10 cellular contexts compared by ENCODE assay signal in the genomic region with DNA sequence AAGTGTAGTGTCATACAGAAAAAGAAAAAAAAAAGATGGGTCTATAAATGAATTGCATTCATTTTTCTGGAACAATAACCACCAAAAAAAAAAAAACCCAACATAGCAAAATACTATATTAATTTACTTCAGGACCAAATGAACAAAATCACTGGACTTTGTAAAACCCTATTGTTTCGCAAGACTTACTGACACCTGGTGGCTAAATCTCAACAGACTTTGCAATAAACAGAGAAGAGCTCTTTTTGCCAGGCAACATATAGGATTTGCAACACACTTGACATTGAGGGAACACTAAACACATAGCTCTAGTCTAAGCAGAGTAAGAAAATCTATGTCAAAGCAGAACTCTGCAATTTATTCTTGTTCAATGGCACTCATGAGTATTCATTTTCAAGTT.
A peak's percentile ranks its signal among the peaks of the same experiment; 100 is the strongest.
DNase-seq lines count a peak whose midpoint lies in the region; ATAC-seq and TF ChIP-seq lines count a peak whose summit lies in the region.
"Had no signal": no experiment of that assay in that cellular context is flagged by ENCODE, and none has a peak within 500 bp of the region (broad histone marks: within the 10 kb centered on the region; RNA-seq: fewer than 3 reads in every experiment).

No MANE protein-coding gene starts in this region.

- H3K9ac ChIP-seq in PC-3 (ENCODE audit: low read length) = no peak overlapping the region
- H3K9ac ChIP-seq: BLaER1 had no signal

- no peaks in the 10 kb centered on the region for H3F3A ChIP-seq in PC-3 (ENCODE audit: low read length, unreplicated experiment)

- no peak overlapping the region for H3K4me2 ChIP-seq in PC-3 (ENCODE audit: low read length)
- H3K4me2 ChIP-seq: BLaER1 had no signal

- H3K36me3 ChIP-seq in breast epithelium (no peaks in the 10 kb centered on the region), PC-3 (ENCODE audit: low read depth, low read length) (no peaks in the 10 kb centered on the region), transverse colon (no peaks in the 10 kb centered on the region), right atrium auricular region (no peaks in the 10 kb centered on the region)
- H3K36me3 ChIP-seq in CD8-positive, alpha-beta T cell (ENCODE audit: insufficient read depth, low read length) = no peaks in the 10 kb centered on the region
- H3K36me3 ChIP-seq: BLaER1 had no signal

- no peak for TF ChIP-seq POLR2A in breast epithelium (IDR thresholded peaks at IDR 0.05)
- no peak for TF ChIP-seq POLR2A in erythroblast (IDR thresholded peaks at IDR 0.05; ENCODE audit: low read length)
- no peak for TF ChIP-seq POLR2A in transverse colon (IDR thresholded peaks at IDR 0.05)

- H3K27ac ChIP-seq in breast epithelium (no peak overlapping the region), PC-3 (ENCODE audit: low read length) (no peak overlapping the region), transverse colon (no peak overlapping the region), right atrium auricular region (no peak overlapping the region)
- no peak overlapping the region for H3K27ac ChIP-seq in CD8-positive, alpha-beta T cell (ENCODE audit: low read depth, low read length)
- H3K27ac ChIP-seq: BLaER1 had no signal

- H3K27me3 Mint-ChIP-seq in MCF 10A (ENCODE audit: insufficient read depth, unreplicated experiment) = no peaks in the 10 kb centered on the region
- no peaks in the 10 kb centered on the region for H3K27me3 Mint-ChIP-seq in CD8-positive, alpha-beta T cell (ENCODE audit: low read depth)
- H3K27me3 Mint-ChIP-seq: activated naive CD8-positive, alpha-beta T cell had no signal

- no peaks in the 10 kb centered on the region for H4K20me1 ChIP-seq in PC-3 (ENCODE audit: low read length)
- H4K20me1 ChIP-seq: BLaER1 had no signal

- H3K27me3 ChIP-seq in breast epithelium = no peaks in the 10 kb centered on the region
- no peaks in the 10 kb centered on the region for H3K27me3 ChIP-seq in PC-3 (ENCODE audit: low read length)
- no peaks in the 10 kb centered on the region for H3K27me3 ChIP-seq in transverse colon
- H3K27me3 ChIP-seq in right atrium auricular region = no peaks in the 10 kb centered on the region
- H3K27me3 ChIP-seq in CD8-positive, alpha-beta T cell (ENCODE audit: insufficient read depth, low read length) = no peaks in the 10 kb centered on the region
- H3K27me3 ChIP-seq: BLaER1 had no signal

- H3K9me2 ChIP-seq in PC-3 (replicated peaks; ENCODE audit: low read length) = no peaks in the 10 kb centered on the region

- no peaks in the 10 kb centered on the region for H3K9me3 Mint-ChIP-seq in MCF 10A (ENCODE audit: unreplicated experiment)
- no peaks in the 10 kb centered on the region for H3K9me3 Mint-ChIP-seq in CD8-positive, alpha-beta T cell

- in situ Hi-C loops in transverse colon (cut with MboI; ENCODE audit: low pct_ligation_motif_present in 1 of 4, low pct_unique_long_range_greater_than_20kb in 1 of 4, low sequenced_read_pairs in 3 of 4) = no loop called here

- no peak overlapping the region for H2AFZ ChIP-seq in PC-3 (ENCODE audit: low read length)

- peak; percentile 29 for TF ChIP-seq CTCF in MCF 10A (IDR thresholded peaks at IDR 0.05; ENCODE audit: unreplicated experiment)
- TF ChIP-seq CTCF in breast epithelium (IDR thresholded peaks at IDR 0.05) = peak in 1 of 3 donors; percentile 31
- peak; percentile 54 for TF ChIP-seq CTCF in PC-3 (conservative IDR thresholded peaks at IDR 0.05; ENCODE audit: low read depth, low read length)
- TF ChIP-seq CTCF in transverse colon (IDR thresholded peaks at IDR 0.05) = peak in 4 of 5 experiments; percentile 25 to 32 (median 28)
- no peak for TF ChIP-seq CTCF in right atrium auricular region (IDR thresholded peaks at IDR 0.05)
- no peak for TF ChIP-seq CTCF in CD8-positive, alpha-beta T cell (IDR thresholded peaks at IDR 0.05)

- H3K9me3 ChIP-seq in breast epithelium = no peaks in the 10 kb centered on the region
- no peaks in the 10 kb centered on the region for H3K9me3 ChIP-seq in PC-3 (ENCODE audit: low read length)
- no peaks in the 10 kb centered on the region for H3K9me3 ChIP-seq in transverse colon
- no peaks in the 10 kb centered on the region for H3K9me3 ChIP-seq in right atrium auricular region
- H3K9me3 ChIP-seq in CD8-positive, alpha-beta T cell (ENCODE audit: low read length) = no peaks in the 10 kb centered on the region
- H3K9me3 ChIP-seq: BLaER1 had no signal

- no peak overlapping the region for H3K27ac Mint-ChIP-seq in MCF 10A (ENCODE audit: low read depth, unreplicated experiment)
- no peak overlapping the region for H3K27ac Mint-ChIP-seq in CD8-positive, alpha-beta T cell
- H3K27ac Mint-ChIP-seq: activated naive CD8-positive, alpha-beta T cell had no signal

- DNase-seq in MCF 10A (ENCODE audit: unreplicated experiment) = peak; percentile 42
- DNase-seq in breast epithelium (ENCODE audit: low spot score in 2 of 2) = no peak
- peak; percentile 35 for DNase-seq in PC-3
- DNase-seq in erythroblast (lab: John Stamatoyannopoulos, UW) = peak; percentile 1 to 17
- no peak for DNase-seq in transverse colon
- no peak for DNase-seq in right atrium auricular region (ENCODE audit: low spot score)
- DNase-seq in CD8-positive, alpha-beta T cell = no peak
- DNase-seq in activated gamma-delta T cell treated with Interleukin-2 at 50 U/mL for 16 hours = no peak

- no peaks in the 10 kb centered on the region for H3K79me2 ChIP-seq in PC-3 (ENCODE audit: low read length)

- 50 to 73% methylated on average over 1 of the region's 1 CpG for WGBS in transverse colon (ENCODE audit: low coverage in 1 of 2), 2 donors

- H3K4me3 Mint-ChIP-seq in MCF 10A (ENCODE audit: unreplicated experiment) = no peak overlapping the region
- H3K4me3 Mint-ChIP-seq in CD8-positive, alpha-beta T cell = no peak overlapping the region
- H3K4me3 Mint-ChIP-seq: activated naive CD8-positive, alpha-beta T cell had no signal

- intact Hi-C loops in MCF 10A (cut with micrococcal nuclease) = loop anchor here (1.0 to 10.0 kb wide), 3 partner anchors 568 to 1987 kb away; no protein-coding TSS in a partner anchor
- intact Hi-C loops in breast epithelium (cut with DNase I; ENCODE audit: low total_unique reads) = no loop called here
- intact Hi-C loops in PC-3 (cut with micrococcal nuclease) = loop anchor here (5.0 to 10.0 kb wide), 2 partner anchors 569 to 1988 kb away; no protein-coding TSS in a partner anchor
- intact Hi-C loops in transverse colon (cut with DNase I; ENCODE audit: low total_unique reads) = no loop called here
- intact Hi-C loops in CD8-positive, alpha-beta T cell (cut with DNase I, micrococcal nuclease) = loop anchor here (10.0 kb wide), 2 partner anchors 1988 to 1998 kb away; no protein-coding TSS in a partner anchor

- POLR2A ChIA-PET in MCF 10A (lab: Yijun Ruan, JAX) (interaction anchor here (0.6 to 0.7 kb wide), 3 partner anchors 24 to 1707 kb away, joined by 3 to 6 read pairs (median 4); no protein-coding TSS in a partner anchor), PC-3 (lab: Charles Lee; ENCODE audit: unreplicated experiment) (no interaction called here)
- POLR2A ChIA-PET in CD8-positive, alpha-beta T cell (lab: Charles Lee) = no interaction called here

- no peak; the same call in 1 of the 2 replicates for ATAC-seq in PC-3
- no peak for ATAC-seq in CD8-positive, alpha-beta T cell

- CTCF ChIA-PET in MCF 10A (lab: Yijun Ruan, JAX) (interaction anchor here (0.6 to 4.1 kb wide), 19 partner anchors 11 to 1992 kb away, joined by 3 to 15 read pairs (median 4); no protein-coding TSS in a partner anchor), PC-3 (lab: Charles Lee) (interaction anchor here (0.7 kb wide), 2 partner anchors 137 to 1249 kb away, joined by 4 to 8 read pairs; no protein-coding TSS in a partner anchor)
- CTCF ChIA-PET in CD8-positive, alpha-beta T cell (lab: Charles Lee) = no interaction called here

- no TSS peak for BruUV-seq in MCF 10A (replicated peaks; lab: Mats Ljungman, UMichigan)
- no TSS peak for BruUV-seq in PC-3 (replicated peaks; lab: Mats Ljungman, UMichigan)

- no peaks in the 10 kb centered on the region for H3K36me3 Mint-ChIP-seq in MCF 10A (ENCODE audit: insufficient read depth, unreplicated experiment)
- H3K36me3 Mint-ChIP-seq in CD8-positive, alpha-beta T cell = no peaks in the 10 kb centered on the region
- H3K36me3 Mint-ChIP-seq: activated naive CD8-positive, alpha-beta T cell had no signal

- peaks cover 6% of the 10 kb centered on the region for H3K4me1 Mint-ChIP-seq in MCF 10A (ENCODE audit: insufficient read depth, unreplicated experiment)
- H3K4me1 Mint-ChIP-seq in CD8-positive, alpha-beta T cell (ENCODE audit: low read depth) = no peaks in the 10 kb centered on the region

- TF ChIP-seq EP300 in transverse colon (IDR thresholded peaks at IDR 0.05; ENCODE audit: low read depth) = no peak

- H3K4me1 ChIP-seq in breast epithelium = no peaks in the 10 kb centered on the region
- H3K4me1 ChIP-seq in PC-3 (ENCODE audit: insufficient read depth, low read length) = no peaks in the 10 kb centered on the region
- H3K4me1 ChIP-seq in transverse colon = no peaks in the 10 kb centered on the region
- no peaks in the 10 kb centered on the region for H3K4me1 ChIP-seq in right atrium auricular region
- H3K4me1 ChIP-seq in CD8-positive, alpha-beta T cell (ENCODE audit: insufficient read depth, low read length) = no peaks in the 10 kb centered on the region
- H3K4me1 ChIP-seq: BLaER1 had no signal

- no peak overlapping the region for H3K4me3 ChIP-seq in breast epithelium
- no peak overlapping the region for H3K4me3 ChIP-seq in PC-3 (ENCODE audit: low read length)
- no peak overlapping the region for H3K4me3 ChIP-seq in transverse colon
- no peak overlapping the region for H3K4me3 ChIP-seq in right atrium auricular region
- H3K4me3 ChIP-seq in CD8-positive, alpha-beta T cell (ENCODE audit: low read depth, low read length) = no peak overlapping the region
- H3K4me3 ChIP-seq: BLaER1 had no signal

Comparison
In these comparisons a context has a peak if more than half of its experiments do, and no peak if none do; other contexts are left out.
1. DNase-seq: peak in MCF 10A (single experiment), PC-3 (single experiment) and erythroblast (2 of 2); none in breast epithelium (0 of 2), transverse colon (single experiment), right atrium auricular region (single experiment), CD8-positive, alpha-beta T cell (0 of 7) and activated gamma-delta T cell treated with Interleukin-2 at 50 U/mL for 16 hours (single experiment).
2. intact Hi-C loops: an anchor here in MCF 10A (1.0 to 10.0 kb wide), PC-3 (5.0 to 10.0 kb wide) and CD8-positive, alpha-beta T cell (10.0 kb wide); none called in breast epithelium and transverse colon.
3. CTCF ChIP-seq: peak in MCF 10A (single experiment), PC-3 (single experiment) and transverse colon (4 of 5); none in right atrium auricular region (0 of 2) and CD8-positive, alpha-beta T cell (single experiment).